19 cellular contexts compared by ENCODE assay signal in genomic region chr14:61627612-61628011, GRCh38.
DNase-seq lines count a peak whose midpoint lies in the region; ATAC-seq and TF ChIP-seq lines count a peak whose summit lies in the region.
"Had no signal": no experiment of that assay in that cellular context is flagged by ENCODE, and none has a peak within 500 bp of the region (broad histone marks: within the 10 kb centered on the region; RNA-seq: fewer than 3 reads in every experiment).

No MANE protein-coding gene starts in this region.

- peak overlapping the region; percentile 10 for H3K27ac Mint-ChIP-seq in stimulated activated memory B cell treated with anti-CD40 and anti-IgM and Interleukin-4, amounts not matched to agents 10 μg/mL and 1 μg/mL and 100 μg/mL, for 72 hours
- H3K27ac Mint-ChIP-seq in HFFc6: no peak overlapping the region
- H3K27ac Mint-ChIP-seq: T-cell; T-helper 2 cell treated with Interferon-gamma antibody and Interleukin-4, amounts not matched to agents 5 μg/mL and 100 μg/mL, for 36 hours had no signal

- H3K4me3 Mint-ChIP-seq in stimulated activated memory B cell treated with anti-CD40 and anti-IgM and Interleukin-4, amounts not matched to agents 10 μg/mL and 1 μg/mL and 100 μg/mL, for 72 hours: no peak overlapping the region
- H3K4me3 Mint-ChIP-seq in HFFc6: no peak overlapping the region
- H3K4me3 Mint-ChIP-seq: CD4-positive, alpha-beta memory T cell; T-cell; T-helper 2 cell treated with Interferon-gamma antibody and Interleukin-4, amounts not matched to agents 5 μg/mL and 100 μg/mL, for 36 hours had no signal

- H3K27me3 Mint-ChIP-seq in stimulated activated memory B cell treated with anti-CD40 and anti-IgM and Interleukin-4, amounts not matched to agents 10 μg/mL and 1 μg/mL and 100 μg/mL, for 72 hours: no peaks in the 10 kb centered on the region
- H3K27me3 Mint-ChIP-seq in HFFc6 (ENCODE audit: insufficient read depth): no peaks in the 10 kb centered on the region
- H3K27me3 Mint-ChIP-seq: CD4-positive, alpha-beta memory T cell; T-cell had no signal

- TF ChIP-seq POLR2A in lower leg skin (IDR thresholded peaks at IDR 0.05): no peak

- ATAC-seq in GM18498 (IDR thresholded peaks at IDR 0.05; ENCODE audit: unreplicated experiment): peak; percentile 68
- peak; percentile 86 for ATAC-seq in GM19463 (IDR thresholded peaks at IDR 0.05; ENCODE audit: unreplicated experiment)
- ATAC-seq in HG03066 (IDR thresholded peaks at IDR 0.05; ENCODE audit: low read depth, unreplicated experiment): peak; percentile 60
- ATAC-seq in stimulated activated memory B cell treated with anti-CD40 and anti-IgM and Interleukin-4, amounts not matched to agents 10 μg/mL and 1 μg/mL and 100 μg/mL, for 72 hours: no peak
- ATAC-seq: GM12878, K562, T-cell had no signal

- no peaks in the 10 kb centered on the region for H3K36me3 Mint-ChIP-seq in stimulated activated memory B cell treated with anti-CD40 and anti-IgM and Interleukin-4, amounts not matched to agents 10 μg/mL and 1 μg/mL and 100 μg/mL, for 72 hours
- H3K36me3 Mint-ChIP-seq in HFFc6 (ENCODE audit: low read depth): no peaks in the 10 kb centered on the region
- H3K36me3 Mint-ChIP-seq: CD4-positive, alpha-beta memory T cell; T-cell had no signal

- TF ChIP-seq CTCF in HFFc6 (IDR thresholded peaks at IDR 0.05): no peak
- TF ChIP-seq CTCF in lower leg skin (IDR thresholded peaks at IDR 0.05): no peak

- H3K9me3 Mint-ChIP-seq in stimulated activated memory B cell treated with anti-CD40 and anti-IgM and Interleukin-4, amounts not matched to agents 10 μg/mL and 1 μg/mL and 100 μg/mL, for 72 hours: no peaks in the 10 kb centered on the region
- H3K9me3 Mint-ChIP-seq in HFFc6: no peaks in the 10 kb centered on the region
- H3K9me3 Mint-ChIP-seq: T-cell; T-helper 2 cell treated with Interferon-gamma antibody and Interleukin-4, amounts not matched to agents 5 μg/mL and 100 μg/mL, for 36 hours had no signal

- no peaks in the 10 kb centered on the region for H3K4me1 Mint-ChIP-seq in stimulated activated memory B cell treated with anti-CD40 and anti-IgM and Interleukin-4, amounts not matched to agents 10 μg/mL and 1 μg/mL and 100 μg/mL, for 72 hours
- H3K4me1 Mint-ChIP-seq in HFFc6 (ENCODE audit: low read depth): peaks cover 16% of the 10 kb centered on the region

- intact Hi-C loops in lower leg skin (cut with DNase I; ENCODE audit: low total_unique reads): no loop called here

- H3K4me3 ChIP-seq in lower leg skin (ENCODE audit: low read depth, poor library complexity, severe bottlenecking): no peak overlapping the region
- H3K4me3 ChIP-seq: BLaER1 treated with 17β-estradiol and CSF1 and Interleukin-3, amounts not matched to agents 10 nM and 100 nM; GM12878; K562; MG63; Peyer's patch had no signal

- WGBS in lower leg skin, 2 donors: 94 to 98% methylated on average over 2 of the region's 2 CpGs

- DNase-seq in COR-L47 (lab: John Stamatoyannopoulos, UW): no peak
- no peak for DNase-seq in HFFc6
- DNase-seq in lower leg skin (ENCODE audit: low spot score in 2 of 2): no peak
- DNase-seq: ACHN; CD4-positive, alpha-beta memory T cell; DND-41; MG63; NCI-H1694 treated with DMSO at 0.1 percent for 48 hours; NCI-H748 treated with DMSO at 0.1 percent for 48 hours; Peyer's patch; T-cell had no signal
